In genomic region chr22:21939392-21940319, GRCh38 we compare ENCODE assay signal across 9 cellular contexts. TPM values are rescaled to one million over a fixed set of nuclear protein-coding genes. Genes with fewer than 3 reads are reported as not detected.
DNase-seq lines count a peak whose midpoint lies in the region; ATAC-seq, FAIRE-seq and TF ChIP-seq lines count a peak whose summit lies in the region.
"Had no signal": no experiment of that assay in that cellular context is flagged by ENCODE, and none has a peak within 500 bp of the region (broad histone marks: within the 10 kb centered on the region; RNA-seq: fewer than 3 reads in every experiment).

No MANE protein-coding gene starts in this region.

- H3K79me2 ChIP-seq in mammary epithelial cell (ENCODE audit: insufficient read depth, low read length), result peaks cover 24% of the 10 kb centered on the region

- ATAC-seq in upper lobe of left lung (ENCODE audit: low FRiP score in 2 of 2) (no peak), GM19455 (IDR thresholded peaks at IDR 0.05; ENCODE audit: unreplicated experiment) (no peak), left colon (no peak)

- H3K27ac Mint-ChIP-seq in MCF 10A (ENCODE audit: low read depth, unreplicated experiment) (peak overlapping the region; percentile 92), brain (peak overlapping the region; percentile 89 to 99 (median 98))

- POLR2A ChIA-PET in MCF 10A (lab: Yijun Ruan, JAX), result interaction anchor here (1.1 to 3.9 kb wide), 4 partner anchors 10 to 257 kb away, joined by 3 to 36 read pairs (median 7); partner anchors contain the start of genes PPM1F and TOP3B

- H3K27ac ChIP-seq in mammary epithelial cell (ENCODE audit: insufficient read depth, low read depth, low read length), result no peak overlapping the region
- peak overlapping the region; percentile 86 for H3K27ac ChIP-seq in muscle layer of colon (ENCODE audit: low read depth, low read length)
- H3K27ac ChIP-seq in upper lobe of left lung, result peak overlapping the region; percentile 93 to 98 (median 96)

- H3K9ac ChIP-seq in mammary epithelial cell (ENCODE audit: insufficient read depth, low read length) (no peak overlapping the region), muscle layer of colon (ENCODE audit: low read length) (no peak overlapping the region)

- CTCF ChIA-PET in MCF 10A (lab: Yijun Ruan, JAX), result interaction anchor here (0.5 to 8.5 kb wide), 11 partner anchors 9 to 243 kb away, joined by 3 to 65 read pairs (median 4); partner anchors contain the start of gene PPM1F
- CTCF ChIA-PET in mammary epithelial cell (lab: Charles Lee; ENCODE audit: low non-redundant PET), result no interaction called here

- no peak overlapping the region for H3K4me2 ChIP-seq in mammary epithelial cell (ENCODE audit: insufficient read depth, low read depth, low read length)

- H3K36me3 Mint-ChIP-seq in MCF 10A (ENCODE audit: insufficient read depth, unreplicated experiment), result peaks cover 20% of the 10 kb centered on the region
- peaks cover 35% of the 10 kb centered on the region for H3K36me3 Mint-ChIP-seq in brain

- WGBS in mammary epithelial cell (ENCODE audit: low coverage, missing lambda C conversion rate), result 86% methylated on average over 9 of the region's 16 CpGs
- 43 to 56% methylated on average over 11 to 16 of the region's 16 CpGs for WGBS in upper lobe of left lung, 2 donors

- peaks cover 10% of the 10 kb centered on the region for H3K36me3 ChIP-seq in mammary epithelial cell (ENCODE audit: insufficient read depth, low read length)
- H3K36me3 ChIP-seq in muscle layer of colon (ENCODE audit: insufficient read depth, low read length), result peaks cover 13% of the 10 kb centered on the region
- H3K36me3 ChIP-seq in upper lobe of left lung, result peaks cover 0 to 35% (median 6%) of the 10 kb centered on the region in 4 donors

- H3K9me3 ChIP-seq in mammary epithelial cell (replicated peaks; ENCODE audit: insufficient read depth, low read length) (no peaks in the 10 kb centered on the region), muscle layer of colon (ENCODE audit: low read length) (no peaks in the 10 kb centered on the region), upper lobe of left lung (no peaks in the 10 kb centered on the region)

- H3K4me3 Mint-ChIP-seq in MCF 10A (ENCODE audit: unreplicated experiment) (no peak overlapping the region), brain (peak overlapping the region; percentile 27 to 90 (median 51))

- in situ Hi-C loops in mammary epithelial cell (cut with MboI; ENCODE audit: low sequenced_read_pairs in 2 of 2), result loop anchor here in 1 of 2 donors (5.0 kb wide), 1 partner anchor 227 kb away; no protein-coding TSS in a partner anchor

- no peaks in the 10 kb centered on the region for H4K20me1 ChIP-seq in mammary epithelial cell (ENCODE audit: insufficient read depth, low read length)

- H3K27me3 Mint-ChIP-seq in MCF 10A (ENCODE audit: insufficient read depth, unreplicated experiment) (no peaks in the 10 kb centered on the region), brain (peaks cover 3% of the 10 kb centered on the region)

- BruUV-seq in MCF 10A (replicated peaks; lab: Mats Ljungman, UMichigan), result no TSS peak
- BruUV-seq in mammary epithelial cell (replicated peaks; lab: Mats Ljungman, UMichigan), result no TSS peak

- H3K4me1 Mint-ChIP-seq in MCF 10A (ENCODE audit: insufficient read depth, unreplicated experiment) (peaks cover 43% of the 10 kb centered on the region), brain (peaks cover 60% of the 10 kb centered on the region)

- intact Hi-C loops in MCF 10A (cut with micrococcal nuclease), result loop anchor here (5.0 kb wide), 1 partner anchor 227 kb away; no protein-coding TSS in a partner anchor
- intact Hi-C loops in mammary epithelial cell (cut with micrococcal nuclease), result loop anchor here (2.0 to 5.0 kb wide), 2 partner anchors 13 to 167 kb away; partner anchors contain the start of gene PPM1F
- intact Hi-C loops in left colon (cut with DNase I, micrococcal nuclease), result loop anchor here in 1 of 2 donors (10.0 kb wide), 1 partner anchor 225 kb away; no protein-coding TSS in a partner anchor

- H3K4me3 ChIP-seq in mammary epithelial cell (replicated peaks in 1 of 3; ENCODE audit: insufficient read depth in 1 of 3, low read depth in 2 of 3, low read length in 3 of 3), result no peak overlapping the region
- H3K4me3 ChIP-seq in muscle layer of colon (ENCODE audit: low read depth in 1 of 2, low read length in 2 of 2), result no peak overlapping the region
- H3K4me3 ChIP-seq in upper lobe of left lung, result peak overlapping the region in 1 of 4 donors; percentile 51

- H3K4me1 ChIP-seq in mammary epithelial cell (ENCODE audit: insufficient read depth, low read length) (peaks cover 52% of the 10 kb centered on the region), muscle layer of colon (ENCODE audit: insufficient read depth, low read length) (peaks cover 62% of the 10 kb centered on the region), upper lobe of left lung (peaks cover 84 to 93% (median 90%) of the 10 kb centered on the region in 4 donors)

- dilution Hi-C loops in mammary epithelial cell (cut with HindIII; ENCODE audit: low sequenced_read_pairs), result loop anchor here (5.0 kb wide), 3 partner anchors 63 to 232 kb away; no protein-coding TSS in a partner anchor

- DNase-seq in MCF 10A (ENCODE audit: unreplicated experiment) (no peak), mammary epithelial cell (no peak), upper lobe of left lung (peak in 1 of 2 donors; percentile 56), left colon (no peak), urothelium cell line (ENCODE audit: low spot score) (no peak)

- H3K9me3 Mint-ChIP-seq in MCF 10A (ENCODE audit: unreplicated experiment) (no peaks in the 10 kb centered on the region), brain (no peaks in the 10 kb centered on the region)

- no peak overlapping the region for H2AFZ ChIP-seq in mammary epithelial cell (ENCODE audit: low read depth, low read length)

- FAIRE-seq in urothelium cell line (lab: Jason Lieb, UNC), result no peak
- FAIRE-seq: keratinocyte had no signal

- no peak for TF ChIP-seq EP300 in upper lobe of left lung (IDR thresholded peaks at IDR 0.05)

- H3K27me3 ChIP-seq in mammary epithelial cell (ENCODE audit: insufficient read depth, low read length) (no peaks in the 10 kb centered on the region), muscle layer of colon (ENCODE audit: control insufficient read depth in 1 of 2, insufficient read depth in 2 of 2, low read length in 2 of 2) (no peaks in the 10 kb centered on the region), upper lobe of left lung (no peaks in the 10 kb centered on the region)

- TF ChIP-seq CTCF in MCF 10A (IDR thresholded peaks at IDR 0.05; ENCODE audit: unreplicated experiment) (no peak), mammary epithelial cell (conservative IDR thresholded peaks at IDR 0.05 in 1 of 2, IDR thresholded peaks at IDR 0.05 in 1 of 2; ENCODE audit: extremely low read depth in 1 of 2, insufficient read depth in 1 of 2, low read depth in 1 of 2, low read length in 2 of 2) (no peak), brain (conservative IDR thresholded peaks at IDR 0.05) (no peak), upper lobe of left lung (IDR thresholded peaks at IDR 0.05) (no peak)

- TF ChIP-seq POLR2A in upper lobe of left lung (IDR thresholded peaks at IDR 0.05), result peak in 1 of 4 donors; percentile 22

RNA-seq across cellular contexts. Expression of gene PPM1F, which starts 13.0 kb away (rescaled TPM):
- total RNA-seq in MCF 10A (2022) (32.2 and 32.6 TPM in 2 replicates), mammary epithelial cell (10 to 100 TPM; 30.8 to 43.6 TPM), upper lobe of left lung (10 to 100 TPM; 21.0 to 85.3 (median 33.2) TPM), left colon (10 to 100 TPM; 12.1 to 13.0 TPM)
- polyA plus RNA-seq in mammary epithelial cell (18.3 TPM), brain (ENCODE audit: insufficient read depth, low read depth, low replicate concordance) (9.3 TPM)
- 45.2 TPM for polyA minus RNA-seq in mammary epithelial cell

RNA-seq across cellular contexts. Expression of gene TOP3B, which starts 42.9 kb away (rescaled TPM):
- total RNA-seq in MCF 10A (2022), result 29.3 and 37.0 TPM in 2 replicates
- 10 to 100 TPM; 36.4 to 36.7 TPM for total RNA-seq in mammary epithelial cell
- polyA plus RNA-seq in mammary epithelial cell, result 11.7 TPM
- polyA minus RNA-seq in mammary epithelial cell, result 29.3 TPM
- 9.0 TPM for polyA plus RNA-seq in brain (ENCODE audit: insufficient read depth, low read depth, low replicate concordance)
- 100 to 1,000 TPM in 1 of 6 donors, 10 to 100 TPM in 5; 22.5 to 111 (median 34.0) TPM for total RNA-seq in upper lobe of left lung
- total RNA-seq in left colon, result 10 to 100 TPM; 25.3 to 33.2 TPM
